9 cellular contexts compared by ENCODE assay signal in the genomic region with DNA sequence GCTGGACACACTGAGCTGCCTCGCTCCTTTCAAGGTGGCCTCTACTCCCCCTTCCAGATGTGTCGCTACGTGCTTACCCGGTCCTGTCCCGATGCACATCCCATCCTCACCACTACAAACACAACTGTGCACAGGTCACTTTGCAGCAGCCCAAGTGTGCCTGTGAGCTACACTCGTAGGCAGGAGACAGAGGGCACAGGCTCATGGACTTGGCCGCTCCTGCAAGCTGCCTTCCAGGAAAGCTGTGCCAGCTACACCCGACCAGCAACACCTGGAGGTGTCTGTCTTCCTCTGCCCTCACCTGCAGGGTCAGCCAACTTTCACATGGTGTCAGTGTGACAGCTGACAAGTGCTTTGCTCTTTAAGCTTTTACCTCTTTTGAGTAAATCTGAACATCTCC.
"Had no signal": no experiment of that assay in that cellular context is flagged by ENCODE, and none has a peak within 500 bp of the region (broad histone marks: within the 10 kb centered on the region; RNA-seq: fewer than 3 reads in every experiment).

No MANE protein-coding gene starts in this region.

- H3K4me3 Mint-ChIP-seq: dendritic cell treated with granulocyte-macrophage colony-stimulating factor and Interleukin-4, amounts not matched to agents 40 ng/mL and 50 ng/mL, for 4 days; effector memory CD8-positive, alpha-beta T cell; naive B cell had no signal

- H3K27me3 ChIP-seq: adrenal gland had no signal

- H3K4me3 ChIP-seq: adrenal gland, lung had no signal

- DNase-seq: activated CD4-positive, alpha-beta T cell treated with anti-CD3 and anti-CD28 coated beads, Interleukin-2, amount 50 U/mL, for 1 hour; activated naive CD4-positive, alpha-beta T cell treated with Interleukin-2 at 50 U/mL for 16 hours; effector memory CD8-positive, alpha-beta T cell; naive B cell; stimulated activated CD4-positive, alpha-beta T cell treated with anti-CD3 and anti-CD28 coated beads, Interleukin-4, amount 100 ng/mL, for 4 hours had no signal

- H3K9me3 Mint-ChIP-seq: dendritic cell treated with granulocyte-macrophage colony-stimulating factor and Interleukin-4, amounts not matched to agents 40 ng/mL and 50 ng/mL, for 4 days; effector memory CD8-positive, alpha-beta T cell; naive B cell had no signal

- H3K9me3 ChIP-seq: adrenal gland had no signal

- ATAC-seq: effector memory CD8-positive, alpha-beta T cell had no signal

- H3K27ac Mint-ChIP-seq: dendritic cell treated with granulocyte-macrophage colony-stimulating factor and Interleukin-4, amounts not matched to agents 40 ng/mL and 50 ng/mL, for 4 days had no signal

- H3K27me3 Mint-ChIP-seq: dendritic cell treated with granulocyte-macrophage colony-stimulating factor and Interleukin-4, amounts not matched to agents 40 ng/mL and 50 ng/mL, for 4 days; effector memory CD8-positive, alpha-beta T cell; naive B cell had no signal

- H3K27ac ChIP-seq: adrenal gland, epithelial cell of prostate had no signal

- H3K4me1 ChIP-seq: adrenal gland had no signal
